ENCODE assay signal across 8 cellular contexts in the genomic region with DNA sequence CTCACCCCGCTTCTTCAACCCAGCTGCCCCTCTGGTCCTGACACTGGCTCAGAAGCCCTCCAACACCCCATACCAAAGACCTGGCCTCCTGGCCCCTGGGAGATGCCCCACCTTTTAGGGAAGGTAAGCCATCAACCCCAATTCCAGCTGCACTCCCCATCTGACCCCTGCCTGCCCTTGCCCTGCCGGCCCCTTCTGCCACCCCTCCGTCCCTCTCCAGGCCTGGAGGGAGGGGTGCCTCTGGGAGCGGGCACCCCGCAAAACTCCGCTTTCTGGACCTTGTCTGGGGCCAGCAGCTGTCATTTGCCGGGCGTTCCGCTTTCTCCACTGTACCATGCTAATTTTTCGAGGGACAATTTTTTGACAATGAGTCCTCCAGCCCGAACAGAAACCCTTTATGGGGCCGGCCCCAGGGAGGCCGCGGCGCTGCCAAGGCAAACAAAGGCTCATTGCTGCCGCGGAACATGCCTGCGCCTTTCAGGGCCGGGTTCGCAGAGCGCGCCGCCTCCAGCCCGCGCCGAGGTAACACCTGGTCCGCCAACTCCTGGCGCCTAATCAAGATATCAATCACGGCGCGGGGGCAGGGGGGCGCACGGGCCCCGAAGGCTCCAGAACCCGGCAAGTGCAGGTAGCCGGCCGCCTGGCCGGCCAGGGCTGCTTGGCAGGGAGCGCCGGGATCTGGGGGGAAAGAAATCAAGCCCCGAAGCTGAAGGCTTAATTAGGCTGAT.
A peak's percentile ranks its signal among the peaks of the same experiment; 100 is the strongest.
DNase-seq lines count a peak whose midpoint lies in the region; ATAC-seq, FAIRE-seq and TF ChIP-seq lines count a peak whose summit lies in the region.

No MANE protein-coding gene starts in this region.

- FAIRE-seq in GM12878 (lab: Jason Lieb, UNC), result no peak

- TF ChIP-seq EP300 in GM12878 (IDR thresholded peaks at IDR 0.05; ENCODE audit: borderline replicate concordance in 1 of 2, control insufficient read depth in 1 of 2, low read depth in 2 of 2, low read length in 2 of 2), result no peak

- no peaks in the 10 kb centered on the region for H3K36me3 ChIP-seq in GM12878 (ENCODE audit: control insufficient read depth in 2 of 2, insufficient read depth in 2 of 2, low read length in 1 of 2)
- H3K36me3 ChIP-seq in skeletal muscle satellite cell (ENCODE audit: insufficient read depth, low read length), result no peaks in the 10 kb centered on the region

- no peak overlapping the region for H3K9ac ChIP-seq in GM12878 (ENCODE audit: control insufficient read depth, insufficient read depth, low read length)
- peak overlapping the region; percentile 19 for H3K9ac ChIP-seq in skeletal muscle satellite cell (ENCODE audit: low read depth, low read length)

- H3K27ac ChIP-seq in GM12878 (ENCODE audit: control insufficient read depth, insufficient read depth), result no peak overlapping the region

- SMC1A ChIA-PET in GM12878 (lab: Charles Lee; ENCODE audit: uncharacterized antibody, unreplicated experiment), result no interaction called here

- H3K79me2 ChIP-seq in GM12878 (ENCODE audit: control insufficient read depth, insufficient read depth, low read length), result no peaks in the 10 kb centered on the region

- H3K9me3 Mint-ChIP-seq in activated CD4-positive, alpha-beta T cell treated with anti-CD3 and anti-CD28 coated beads for 36 hours (ENCODE audit: low read depth), result no peaks in the 10 kb centered on the region
- no peaks in the 10 kb centered on the region for H3K9me3 Mint-ChIP-seq in activated CD4-positive, alpha-beta T cell treated with anti-CD3 and anti-CD28 coated beads, Interleukin-2, amount 10 ng/mL, durations not matched to agents 7 days and 5 days

- H3K4me2 ChIP-seq in GM12878 (ENCODE audit: control insufficient read depth, insufficient read depth) (no peak overlapping the region), skeletal muscle satellite cell (ENCODE audit: low read length) (peak overlapping the region; percentile 80)

- POLR2A ChIA-PET in activated CD4-positive, alpha-beta T cell treated with anti-CD3 and anti-CD28 coated beads for 36 hours (lab: Charles Lee), result no interaction called here
- POLR2A ChIA-PET in activated CD4-positive, alpha-beta T cell treated with anti-CD3 and anti-CD28 coated beads, Interleukin-2, amount 10 ng/mL, durations not matched to agents 7 days and 5 days (lab: Charles Lee), result no interaction called here
- POLR2A ChIA-PET in GM12878 (lab: Charles Lee), result no interaction called here

- TF ChIP-seq CTCF in GM12878 (IDR thresholded peaks at IDR 0.05 in 2 of 3, conservative IDR thresholded peaks at IDR 0.05 in 1 of 3; ENCODE audit: control insufficient read depth in 2 of 3, extremely low read depth in 1 of 3, insufficient read depth in 1 of 3, low read depth in 3 of 3, low read length in 3 of 3), result no peak

- no peak overlapping the region for H3K4me3 ChIP-seq in GM12878
- H3K4me3 ChIP-seq in iPS-18c (ENCODE audit: insufficient read depth, low read depth, low read length), result peak overlapping the region; percentile 62
- peak overlapping the region; percentile 62 for H3K4me3 ChIP-seq in skeletal muscle satellite cell (ENCODE audit: low read length)

- no peak for TF ChIP-seq RAD21 in GM12878 (IDR thresholded peaks at IDR 0.05; ENCODE audit: insufficient read depth, low read depth, low read length)

- peaks cover 12 to 14% of the 10 kb centered on the region in 2 experiments for H3K27me3 ChIP-seq in GM12878 (replicated peaks in 1 of 2; ENCODE audit: control insufficient read depth in 2 of 2, insufficient read depth in 2 of 2, low read length in 1 of 2)
- peaks cover 65% of the 10 kb centered on the region for H3K27me3 ChIP-seq in skeletal muscle satellite cell (ENCODE audit: control insufficient read depth, insufficient read depth, low read length)

- H3K9me3 ChIP-seq in GM12878 (replicated peaks; ENCODE audit: control insufficient read depth, insufficient read depth, low read length) (no peaks in the 10 kb centered on the region; the same call in 2 of the 3 replicates), iPS-18c (ENCODE audit: control insufficient read depth, insufficient read depth, low read length) (no peaks in the 10 kb centered on the region), skeletal muscle satellite cell (replicated peaks; ENCODE audit: low read length) (no peaks in the 10 kb centered on the region)

- peak; percentile 30 for DNase-seq in activated CD4-positive, alpha-beta T cell treated with anti-CD3 and anti-CD28 coated beads for 36 hours
- DNase-seq in activated CD4-positive, alpha-beta T cell treated with anti-CD3 and anti-CD28 coated beads, Interleukin-2, amount 10 ng/mL, durations not matched to agents 7 days and 5 days, result no peak
- no peak for DNase-seq in GM12878 (ENCODE audit: low read depth, low spot score)
- no peak for DNase-seq in 8988T
- DNase-seq in mesenteric fat pad (ENCODE audit: low spot score), result no peak

- intact Hi-C loops in activated CD4-positive, alpha-beta T cell treated with anti-CD3 and anti-CD28 coated beads for 36 hours (cut with DNase I, micrococcal nuclease), result no loop called here
- intact Hi-C loops in GM12878 (cut with micrococcal nuclease; ENCODE audit: unreplicated experiment), result no loop called here

- H3K4me3 Mint-ChIP-seq in activated CD4-positive, alpha-beta T cell treated with anti-CD3 and anti-CD28 coated beads for 36 hours, result peak overlapping the region; percentile 44
- H3K4me3 Mint-ChIP-seq in activated CD4-positive, alpha-beta T cell treated with anti-CD3 and anti-CD28 coated beads, Interleukin-2, amount 10 ng/mL, durations not matched to agents 7 days and 5 days, result no peak overlapping the region

- H3K27ac Mint-ChIP-seq in activated CD4-positive, alpha-beta T cell treated with anti-CD3 and anti-CD28 coated beads for 36 hours, result no peak overlapping the region
- no peak overlapping the region for H3K27ac Mint-ChIP-seq in activated CD4-positive, alpha-beta T cell treated with anti-CD3 and anti-CD28 coated beads, Interleukin-2, amount 10 ng/mL, durations not matched to agents 7 days and 5 days

- CTCF ChIA-PET in activated CD4-positive, alpha-beta T cell treated with anti-CD3 and anti-CD28 coated beads for 36 hours (lab: Charles Lee), result no interaction called here
- CTCF ChIA-PET in activated CD4-positive, alpha-beta T cell treated with anti-CD3 and anti-CD28 coated beads, Interleukin-2, amount 10 ng/mL, durations not matched to agents 7 days and 5 days (lab: Charles Lee), result no interaction called here
- CTCF ChIA-PET in GM12878 (lab: Yijun Ruan, JAX), result interaction anchor here (0.6 kb wide), 1 partner anchor 1895 kb away, joined by 3 read pairs; no protein-coding TSS in a partner anchor

- H4K20me1 ChIP-seq in GM12878 (ENCODE audit: control insufficient read depth, insufficient read depth), result no peaks in the 10 kb centered on the region

- H3K4me1 Mint-ChIP-seq in activated CD4-positive, alpha-beta T cell treated with anti-CD3 and anti-CD28 coated beads for 36 hours, result peaks cover 5% of the 10 kb centered on the region
- peaks cover 13% of the 10 kb centered on the region for H3K4me1 Mint-ChIP-seq in activated CD4-positive, alpha-beta T cell treated with anti-CD3 and anti-CD28 coated beads, Interleukin-2, amount 10 ng/mL, durations not matched to agents 7 days and 5 days

- no peak for ATAC-seq in activated CD4-positive, alpha-beta T cell treated with anti-CD3 and anti-CD28 coated beads for 36 hours
- no peak for ATAC-seq in GM12878
- ATAC-seq in GM19023 (IDR thresholded peaks at IDR 0.05; ENCODE audit: unreplicated experiment), result no peak

- in situ Hi-C loops in GM12878 (cut with MboI), result no loop called here

- RAD21 ChIA-PET in GM12878 (lab: Charles Lee; ENCODE audit: unreplicated experiment), result no interaction called here

- no peaks in the 10 kb centered on the region for H3K36me3 Mint-ChIP-seq in activated CD4-positive, alpha-beta T cell treated with anti-CD3 and anti-CD28 coated beads for 36 hours (ENCODE audit: low read depth)
- no peaks in the 10 kb centered on the region for H3K36me3 Mint-ChIP-seq in activated CD4-positive, alpha-beta T cell treated with anti-CD3 and anti-CD28 coated beads, Interleukin-2, amount 10 ng/mL, durations not matched to agents 7 days and 5 days (ENCODE audit: low read depth)

- no peak for TF ChIP-seq POLR2A in GM12878 (IDR thresholded peaks at IDR 0.05; ENCODE audit: low read depth, low read length)

- H3K27me3 Mint-ChIP-seq in activated CD4-positive, alpha-beta T cell treated with anti-CD3 and anti-CD28 coated beads for 36 hours, result peaks cover 40% of the 10 kb centered on the region
- H3K27me3 Mint-ChIP-seq in activated CD4-positive, alpha-beta T cell treated with anti-CD3 and anti-CD28 coated beads, Interleukin-2, amount 10 ng/mL, durations not matched to agents 7 days and 5 days, result peaks cover 62% of the 10 kb centered on the region

- H2AFZ ChIP-seq in GM12878 (ENCODE audit: control insufficient read depth, low read depth, low read length), result no peak overlapping the region

- H3K4me1 ChIP-seq in GM12878 (ENCODE audit: control insufficient read depth, insufficient read depth, low read length) (no peaks in the 10 kb centered on the region), skeletal muscle satellite cell (ENCODE audit: control insufficient read depth, insufficient read depth, low read length) (peaks cover 12% of the 10 kb centered on the region)

- WGBS in GM12878 (ENCODE audit: insufficient coverage, insufficient replicate concordance, low lambda C conversion rate, missing lambda C conversion rate), result 41% methylated on average over 40 of the region's 41 CpGs

- no TSS peak for BruUV-seq in GM12878 (replicated peaks; lab: Mats Ljungman, UMichigan)

TF ChIP-seq in GM12878, 131 proteins besides CTCF, POLR2A, EP300 and RAD21:
- TF ChIP-seq, protein P1, sequence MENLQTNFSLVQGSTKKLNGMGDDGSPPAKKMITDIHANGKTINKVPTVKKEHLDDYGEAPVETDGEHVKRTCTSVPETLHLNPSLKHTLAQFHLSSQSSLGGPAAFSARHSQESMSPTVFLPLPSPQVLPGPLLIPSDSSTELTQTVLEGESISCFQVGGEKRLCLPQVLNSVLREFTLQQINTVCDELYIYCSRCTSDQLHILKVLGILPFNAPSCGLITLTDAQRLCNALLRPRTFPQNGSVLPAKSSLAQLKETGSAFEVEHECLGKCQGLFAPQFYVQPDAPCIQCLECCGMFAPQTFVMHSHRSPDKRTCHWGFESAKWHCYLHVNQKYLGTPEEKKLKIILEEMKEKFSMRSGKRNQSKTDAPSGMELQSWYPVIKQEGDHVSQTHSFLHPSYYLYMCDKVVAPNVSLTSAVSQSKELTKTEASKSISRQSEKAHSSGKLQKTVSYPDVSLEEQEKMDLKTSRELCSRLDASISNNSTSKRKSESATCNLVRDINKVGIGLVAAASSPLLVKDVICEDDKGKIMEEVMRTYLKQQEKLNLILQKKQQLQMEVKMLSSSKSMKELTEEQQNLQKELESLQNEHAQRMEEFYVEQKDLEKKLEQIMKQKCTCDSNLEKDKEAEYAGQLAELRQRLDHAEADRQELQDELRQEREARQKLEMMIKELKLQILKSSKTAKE (IDR thresholded peaks at IDR 0.05; ENCODE audit: low read depth, poor library complexity, severe bottlenecking), result no peak
- peak; percentile 4 for TF ChIP-seq SUZ12 (IDR thresholded peaks at IDR 0.05; ENCODE audit: unreplicated experiment)
